1 cellular context compared by ENCODE assay signal in the genomic region with DNA sequence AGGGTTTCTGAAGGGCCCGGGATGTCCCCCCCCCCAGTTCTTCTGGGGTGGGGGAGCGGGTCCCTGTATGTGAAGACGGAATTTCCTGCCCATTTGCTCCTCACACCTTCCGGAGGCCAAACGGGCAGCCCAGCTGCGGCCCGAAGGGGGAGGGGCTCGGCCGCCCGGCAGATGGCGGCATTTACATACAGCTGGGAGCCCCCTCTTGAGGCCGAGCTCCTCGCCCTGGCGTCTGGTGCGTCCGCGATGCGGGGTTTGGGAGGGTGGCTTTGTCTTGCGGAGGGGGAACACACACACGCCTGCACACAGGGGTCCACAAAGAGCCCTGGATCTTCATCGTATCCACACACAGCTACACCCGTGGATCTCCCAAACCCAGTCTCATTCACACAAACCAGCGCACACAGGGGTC.
TF ChIP-seq lines count a peak whose summit lies in the region.

No MANE protein-coding gene starts in this region.

TF ChIP-seq in endothelial cell of umbilical vein, 7 proteins besides CTCF, POLR2A, EP300 and RAD21:
- TF ChIP-seq FOS (IDR thresholded peaks at IDR 0.05; ENCODE audit: borderline replicate concordance, insufficient read depth, low read length) (no peak), MYC (IDR thresholded peaks at IDR 0.05; ENCODE audit: low read depth, low read length) (no peak), JUN (IDR thresholded peaks at IDR 0.05; ENCODE audit: borderline replicate concordance, insufficient read depth, insufficient read length, low read depth) (no peak), EZH2 (IDR thresholded peaks at IDR 0.05; ENCODE audit: borderline replicate concordance, low read depth, low read length, severe bottlenecking) (no peak), POLR2AphosphoS5 (IDR thresholded peaks at IDR 0.05; ENCODE audit: insufficient read depth, low read depth, low read length) (no peak), GATA2 (IDR thresholded peaks at IDR 0.05; ENCODE audit: insufficient read depth, insufficient read length, low read depth, low read length) (no peak)
TF ChIP-seq in endothelial cell of umbilical vein: peak in this region for 0.
